1 cellular context compared by ENCODE assay signal in the genomic region with DNA sequence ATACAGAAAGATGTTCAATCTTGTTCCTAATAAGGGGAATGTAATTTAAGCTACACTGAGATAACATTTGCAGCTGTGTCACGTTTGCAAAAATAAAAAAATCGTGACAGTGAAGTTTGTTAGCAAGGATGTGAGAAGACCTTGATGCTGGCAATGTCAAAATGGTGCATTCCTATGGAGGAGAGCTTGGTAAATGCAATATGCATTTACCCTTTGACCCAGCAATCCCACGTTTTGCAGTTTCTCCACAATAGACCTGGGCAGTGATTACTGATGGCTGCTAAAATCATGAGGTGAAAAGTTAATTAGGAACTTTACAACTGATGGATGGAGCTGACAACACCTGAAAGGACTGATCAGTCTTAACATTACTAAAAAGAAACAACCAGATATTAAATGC.
TF ChIP-seq lines count a peak whose summit lies in the region.

No MANE protein-coding gene starts in this region.

TF ChIP-seq in HepG2, 621 proteins besides CTCF, POLR2A, EP300 and RAD21 (continued from another document):
- TF ChIP-seq, protein P1, sequence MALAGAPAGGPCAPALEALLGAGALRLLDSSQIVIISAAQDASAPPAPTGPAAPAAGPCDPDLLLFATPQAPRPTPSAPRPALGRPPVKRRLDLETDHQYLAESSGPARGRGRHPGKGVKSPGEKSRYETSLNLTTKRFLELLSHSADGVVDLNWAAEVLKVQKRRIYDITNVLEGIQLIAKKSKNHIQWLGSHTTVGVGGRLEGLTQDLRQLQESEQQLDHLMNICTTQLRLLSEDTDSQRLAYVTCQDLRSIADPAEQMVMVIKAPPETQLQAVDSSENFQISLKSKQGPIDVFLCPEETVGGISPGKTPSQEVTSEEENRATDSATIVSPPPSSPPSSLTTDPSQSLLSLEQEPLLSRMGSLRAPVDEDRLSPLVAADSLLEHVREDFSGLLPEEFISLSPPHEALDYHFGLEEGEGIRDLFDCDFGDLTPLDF (CRISPR knock-in tag; IDR thresholded peaks at IDR 0.05): no peak
- TF ChIP-seq NFKB2 (CRISPR knock-in tag; IDR thresholded peaks at IDR 0.05; ENCODE audit: borderline replicate concordance) (no peak), ZNF18 (CRISPR knock-in tag; IDR thresholded peaks at IDR 0.05; ENCODE audit: insufficient replicate concordance) (no peak), HOMEZ (CRISPR knock-in tag; IDR thresholded peaks at IDR 0.05; ENCODE audit: low read depth) (peak; percentile 29; the same call in 1 of the 2 replicates), ZNF720 (CRISPR knock-in tag; IDR thresholded peaks at IDR 0.05) (no peak), TEAD2 (CRISPR knock-in tag; IDR thresholded peaks at IDR 0.05) (no peak), GATAD2A (CRISPR knock-in tag; IDR thresholded peaks at IDR 0.05) (0 out of 2 replicates have a peak, but pooled peaks have one; percentile 18), ZNF644 (CRISPR knock-in tag; IDR thresholded peaks at IDR 0.05; ENCODE audit: low read depth) (peak; percentile 86)
TF ChIP-seq in HepG2: peak in this region for 16.
